ENCODE assay signal across 28 cellular contexts in genomic region chr6:88339816-88340215, GRCh38.
"Had no signal": no experiment of that assay in that cellular context is flagged by ENCODE, and none has a peak within 500 bp of the region (broad histone marks: within the 10 kb centered on the region; RNA-seq: fewer than 3 reads in every experiment).

No MANE protein-coding gene starts in this region.

- H3K27ac ChIP-seq: ascending aorta, breast epithelium, gastroesophageal sphincter, neutrophil, right lobe of liver, skin epidermis, thoracic aorta, VCaP had no signal

- H3K4me3 Mint-ChIP-seq: activated CD4-positive, alpha-beta memory T cell treated with anti-CD3 and anti-CD28 coated beads for 36 hours; activated naive CD4-positive, alpha-beta T cell treated with anti-CD3 and anti-CD28 coated beads, Interleukin-2, amount 10 ng/mL, durations not matched to agents 7 days and 5 days; activated naive CD8-positive, alpha-beta T cell treated with anti-CD3 and anti-CD28 coated beads, Interleukin-2, amount 10 ng/mL, durations not matched to agents 7 days and 5 days; activated T-cell treated with anti-CD3 and anti-CD28 coated beads, Interleukin-2, amount 50 U/mL, for 24 hours; immature natural killer cell; nephron; T-helper 1 cell treated with Interleukin-12 subunit alpha and Interleukin-12 subunit beta and Interleukin-4 antibody, amounts not matched to agents 30 μg/mL and 1 μg/mL, for 36 hours had no signal

- H3K27me3 ChIP-seq: ascending aorta, breast epithelium, gastroesophageal sphincter, neutrophil, right lobe of liver had no signal

- H3K9me3 Mint-ChIP-seq: activated CD4-positive, alpha-beta memory T cell treated with anti-CD3 and anti-CD28 coated beads for 36 hours; activated naive CD4-positive, alpha-beta T cell treated with anti-CD3 and anti-CD28 coated beads, Interleukin-2, amount 10 ng/mL, durations not matched to agents 7 days and 5 days; T-helper 1 cell treated with Interleukin-12 subunit alpha and Interleukin-12 subunit beta and Interleukin-4 antibody, amounts not matched to agents 30 μg/mL and 1 μg/mL, for 36 hours had no signal

- H3K4me3 ChIP-seq: ascending aorta, breast epithelium, gastroesophageal sphincter, right lobe of liver, skin epidermis, thoracic aorta had no signal

- ATAC-seq: gastroesophageal sphincter; left colon; right lobe of liver; stimulated activated naive CD8-positive, alpha-beta T cell treated with anti-CD3 and anti-CD28 coated beads, Interleukin-15, Interleukin-2, amounts not matched to agents 100 U/mL and 50 U/mL, for 24 hours had no signal

- DNase-seq: activated CD4-positive, alpha-beta memory T cell treated with anti-CD3 and anti-CD28 coated beads for 36 hours; activated CD4-positive, alpha-beta T cell treated with anti-CD3 and anti-CD28 coated beads for 48 hours; activated CD8-positive, alpha-beta memory T cell treated with anti-CD3 and anti-CD28 coated beads, Interleukin-2, amount 50 U/mL, for 48 hours; activated gamma-delta T cell; activated naive CD4-positive, alpha-beta T cell treated with anti-CD3 and anti-CD28 coated beads, Interleukin-2, amount 10 ng/mL, durations not matched to agents 7 days and 5 days; activated naive CD8-positive, alpha-beta T cell treated with anti-CD3 and anti-CD28 coated beads, Interleukin-2, amount 10 ng/mL, durations not matched to agents 7 days and 5 days; activated T-cell treated with anti-CD3 and anti-CD28 coated beads, Interleukin-2, amount 50 U/mL, for 24 hours; central memory CD4-positive, alpha-beta T cell; hypothalamus; immature natural killer cell; kidney; left colon; mammary epithelial cell; right lobe of liver; stimulated activated CD4-positive, alpha-beta T cell treated with anti-CD3 and anti-CD28 coated beads, Interleukin-12 subunit alpha, Interleukin-12 subunit beta, amount 100 ng/mL, for 4 hours; stimulated activated CD4-positive, alpha-beta T cell treated with anti-CD3 and anti-CD28 coated beads, Interleukin-4, amount 100 ng/mL, for 1 hour; stimulated activated naive CD8-positive, alpha-beta T cell treated with anti-CD3 and anti-CD28 coated beads, Interleukin-15, Interleukin-2, amounts not matched to agents 100 U/mL and 50 U/mL, for 24 hours; T-helper 9 cell had no signal

- H3K4me1 Mint-ChIP-seq: activated naive CD4-positive, alpha-beta T cell treated with anti-CD3 and anti-CD28 coated beads, Interleukin-2, amount 10 ng/mL, durations not matched to agents 7 days and 5 days; activated naive CD8-positive, alpha-beta T cell treated with anti-CD3 and anti-CD28 coated beads, Interleukin-2, amount 10 ng/mL, durations not matched to agents 7 days and 5 days; immature natural killer cell; nephron had no signal

- H3K27me3 Mint-ChIP-seq: activated CD4-positive, alpha-beta memory T cell treated with anti-CD3 and anti-CD28 coated beads for 36 hours; activated naive CD4-positive, alpha-beta T cell treated with anti-CD3 and anti-CD28 coated beads, Interleukin-2, amount 10 ng/mL, durations not matched to agents 7 days and 5 days; activated naive CD8-positive, alpha-beta T cell treated with anti-CD3 and anti-CD28 coated beads, Interleukin-2, amount 10 ng/mL, durations not matched to agents 7 days and 5 days; activated T-cell treated with anti-CD3 and anti-CD28 coated beads, Interleukin-2, amount 50 U/mL, for 24 hours; progenitor cell of endocrine pancreas had no signal

- H3K36me3 ChIP-seq: ascending aorta, breast epithelium, gastroesophageal sphincter, neutrophil, right lobe of liver, thoracic aorta had no signal

- H3K27ac Mint-ChIP-seq: activated CD4-positive, alpha-beta memory T cell treated with anti-CD3 and anti-CD28 coated beads for 36 hours; activated naive CD4-positive, alpha-beta T cell treated with anti-CD3 and anti-CD28 coated beads, Interleukin-2, amount 10 ng/mL, durations not matched to agents 7 days and 5 days; activated naive CD8-positive, alpha-beta T cell treated with anti-CD3 and anti-CD28 coated beads, Interleukin-2, amount 10 ng/mL, durations not matched to agents 7 days and 5 days; activated T-cell treated with anti-CD3 and anti-CD28 coated beads, Interleukin-2, amount 50 U/mL, for 24 hours; immature natural killer cell; progenitor cell of endocrine pancreas; T-helper 1 cell treated with Interleukin-12 subunit alpha and Interleukin-12 subunit beta and Interleukin-4 antibody, amounts not matched to agents 30 μg/mL and 1 μg/mL, for 36 hours had no signal

- H3K4me1 ChIP-seq: ascending aorta, breast epithelium, gastroesophageal sphincter, right lobe of liver had no signal

- H3K9me3 ChIP-seq: ascending aorta, breast epithelium, gastroesophageal sphincter, neutrophil, right lobe of liver, thoracic aorta had no signal

- H3K36me3 Mint-ChIP-seq: activated CD4-positive, alpha-beta memory T cell treated with anti-CD3 and anti-CD28 coated beads for 36 hours; activated naive CD4-positive, alpha-beta T cell treated with anti-CD3 and anti-CD28 coated beads, Interleukin-2, amount 10 ng/mL, durations not matched to agents 7 days and 5 days; activated naive CD8-positive, alpha-beta T cell treated with anti-CD3 and anti-CD28 coated beads, Interleukin-2, amount 10 ng/mL, durations not matched to agents 7 days and 5 days; immature natural killer cell had no signal
